ENCODE assay signal across 9 cellular contexts in the genomic region with DNA sequence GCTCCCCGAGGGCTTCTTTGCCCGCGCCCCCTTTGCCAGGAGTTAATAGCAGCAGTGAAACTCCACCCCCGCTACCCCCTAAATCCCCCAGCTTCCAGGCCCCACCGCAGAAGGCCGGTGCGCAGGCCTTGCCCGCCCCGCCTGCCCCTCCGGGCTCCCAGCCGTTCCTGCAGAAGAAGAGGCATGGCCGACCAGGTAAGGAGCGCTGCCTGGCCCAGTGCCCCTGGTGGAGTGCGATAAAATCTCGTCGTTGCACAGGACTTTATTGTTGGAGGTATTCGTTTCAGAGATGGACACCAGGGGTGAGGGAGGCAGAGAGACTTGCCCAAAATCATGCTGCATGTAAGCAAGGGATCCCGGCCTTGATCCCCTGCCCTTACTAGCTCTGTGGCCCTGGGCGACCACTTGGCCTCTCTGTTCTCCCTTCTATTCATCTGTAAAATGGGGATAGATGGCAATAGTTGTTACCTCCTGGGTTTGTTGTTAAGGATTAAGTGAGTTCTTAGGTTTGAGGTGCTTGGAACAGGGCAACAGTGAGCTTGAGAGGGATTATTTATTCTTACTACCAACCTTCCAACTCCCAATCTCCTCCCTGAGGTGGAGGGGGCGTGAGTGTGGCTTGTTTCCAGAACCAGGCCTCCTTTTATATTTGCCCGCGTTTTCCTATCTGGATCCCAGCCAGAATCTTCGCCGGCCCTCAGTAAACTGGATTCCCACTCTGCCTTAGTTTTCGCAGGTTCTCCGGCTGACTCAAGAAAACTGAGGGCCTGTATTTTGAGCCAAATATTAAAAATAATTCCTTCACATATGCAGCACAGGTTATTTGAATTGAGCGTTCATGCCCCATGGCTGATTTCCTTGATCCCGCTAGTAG.
DNase-seq lines count a peak whose midpoint lies in the region; ATAC-seq and TF ChIP-seq lines count a peak whose summit lies in the region.
"Had no signal": no experiment of that assay in that cellular context is flagged by ENCODE, and none has a peak within 500 bp of the region (broad histone marks: within the 10 kb centered on the region; RNA-seq: fewer than 3 reads in every experiment).

No MANE protein-coding gene starts in this region.

- no peak overlapping the region for H3K27ac ChIP-seq in RWPE2 (ENCODE audit: poor library complexity, severe bottlenecking)
- no peak overlapping the region for H3K27ac ChIP-seq in Karpas-422 (ENCODE audit: low read length)

- H3K4me3 Mint-ChIP-seq in IgD-negative memory B cell, result peak overlapping the region; percentile 42 to 89 (median 53)
- H3K4me3 Mint-ChIP-seq in stimulated activated memory B cell treated with anti-CD40 and anti-IgM and Interleukin-4, amounts not matched to agents 10 μg/mL and 1 μg/mL and 100 μg/mL, for 72 hours, result peak overlapping the region; percentile 21
- H3K4me3 Mint-ChIP-seq: central memory CD8-positive, alpha-beta T cell had no signal

- no peaks in the 10 kb centered on the region for H3K79me2 ChIP-seq in Karpas-422 (ENCODE audit: low read length)

- H2AFZ ChIP-seq in Karpas-422 (ENCODE audit: low read length), result no peak overlapping the region

- no peak overlapping the region for H3K27ac Mint-ChIP-seq in IgD-negative memory B cell
- no peak overlapping the region for H3K27ac Mint-ChIP-seq in stimulated activated memory B cell treated with anti-CD40 and anti-IgM and Interleukin-4, amounts not matched to agents 10 μg/mL and 1 μg/mL and 100 μg/mL, for 72 hours

- TF ChIP-seq CTCF in RWPE2 (IDR thresholded peaks at IDR 0.05; ENCODE audit: poor library complexity, severe bottlenecking), result peak; percentile 11

- H3K27me3 ChIP-seq in RWPE2 (ENCODE audit: insufficient read depth, poor library complexity, severe bottlenecking) (no peaks in the 10 kb centered on the region), Karpas-422 (ENCODE audit: low read length) (no peaks in the 10 kb centered on the region)

- ATAC-seq in RWPE2 (ENCODE audit: low read depth), result peak; percentile 73
- no peak for ATAC-seq in stimulated activated memory B cell treated with anti-CD40 and anti-IgM and Interleukin-4, amounts not matched to agents 10 μg/mL and 1 μg/mL and 100 μg/mL, for 72 hours
- no peak for ATAC-seq in GM18909 (IDR thresholded peaks at IDR 0.05; ENCODE audit: poor library complexity, unreplicated experiment)

- no peak overlapping the region for H3K9ac ChIP-seq in Karpas-422 (ENCODE audit: low read length)

- no peaks in the 10 kb centered on the region for H3K9me2 ChIP-seq in Karpas-422 (replicated peaks; ENCODE audit: insufficient read depth, low read length)

- H4K20me1 ChIP-seq in Karpas-422 (ENCODE audit: insufficient read depth, low read depth, low read length), result no peaks in the 10 kb centered on the region

- peaks cover 0 to 4% (median 2%) of the 10 kb centered on the region in 3 donors for H3K4me1 Mint-ChIP-seq in IgD-negative memory B cell
- no peaks in the 10 kb centered on the region for H3K4me1 Mint-ChIP-seq in stimulated activated memory B cell treated with anti-CD40 and anti-IgM and Interleukin-4, amounts not matched to agents 10 μg/mL and 1 μg/mL and 100 μg/mL, for 72 hours

- H3K27me3 Mint-ChIP-seq in IgD-negative memory B cell, result peaks cover 6% of the 10 kb centered on the region
- peaks cover 25% of the 10 kb centered on the region for H3K27me3 Mint-ChIP-seq in stimulated activated memory B cell treated with anti-CD40 and anti-IgM and Interleukin-4, amounts not matched to agents 10 μg/mL and 1 μg/mL and 100 μg/mL, for 72 hours

- H3K9me3 Mint-ChIP-seq in IgD-negative memory B cell, result peaks cover 0 to 3% (median 0%) of the 10 kb centered on the region in 3 donors
- H3K9me3 Mint-ChIP-seq in stimulated activated memory B cell treated with anti-CD40 and anti-IgM and Interleukin-4, amounts not matched to agents 10 μg/mL and 1 μg/mL and 100 μg/mL, for 72 hours, result no peaks in the 10 kb centered on the region
- H3K9me3 Mint-ChIP-seq: central memory CD8-positive, alpha-beta T cell had no signal

- H3K4me3 ChIP-seq in RWPE2 (ENCODE audit: severe bottlenecking) (peak overlapping the region; percentile 8), iPS-11a (ENCODE audit: low read depth, low read length) (peak overlapping the region; percentile 28), Karpas-422 (ENCODE audit: low read length) (no peak overlapping the region)

- no peak overlapping the region for H3K4me2 ChIP-seq in Karpas-422 (ENCODE audit: low read depth, low read length, poor library complexity, severe bottlenecking)

- H3K4me1 ChIP-seq in RWPE2 (ENCODE audit: insufficient read depth, poor library complexity, severe bottlenecking), result no peaks in the 10 kb centered on the region
- peaks cover 5% of the 10 kb centered on the region for H3K4me1 ChIP-seq in Karpas-422 (ENCODE audit: low read length)

- no peaks in the 10 kb centered on the region for H3K36me3 ChIP-seq in RWPE2 (ENCODE audit: low read depth)
- no peaks in the 10 kb centered on the region for H3K36me3 ChIP-seq in Karpas-422 (ENCODE audit: insufficient read depth, low read length)

- DNase-seq in RWPE2 (ENCODE audit: low spot score), result no peak
- no peak for DNase-seq in Karpas-422
- DNase-seq in activated CD4-positive, CD25-positive, alpha-beta regulatory T cell treated with anti-CD3 and anti-CD28 coated beads, Interleukin-2, amount 50 U/mL, for 72 hours, result no peak
- DNase-seq: mesenchymal stem cell had no signal

- H3K9me3 ChIP-seq in RWPE2 (ENCODE audit: severe bottlenecking) (no peaks in the 10 kb centered on the region), Karpas-422 (ENCODE audit: low read length) (no peaks in the 10 kb centered on the region)

- no peaks in the 10 kb centered on the region for H3K36me3 Mint-ChIP-seq in IgD-negative memory B cell
- no peaks in the 10 kb centered on the region for H3K36me3 Mint-ChIP-seq in stimulated activated memory B cell treated with anti-CD40 and anti-IgM and Interleukin-4, amounts not matched to agents 10 μg/mL and 1 μg/mL and 100 μg/mL, for 72 hours
